ENCODE assay signal across 1 cellular context in genomic region chr22:24292202-24292830, GRCh38.
TF ChIP-seq lines count a peak whose summit lies in the region.
"Not testable (repeated sequence)": the region's sequence is repeated elsewhere in the genome, so short reads cannot be mapped to it uniquely, and the experiment has no call there.

No MANE protein-coding gene starts in this region.

TF ChIP-seq in HepG2, 621 proteins besides CTCF, POLR2A, EP300 and RAD21:
- TF ChIP-seq HNF4A (CRISPR knock-in tag; IDR thresholded peaks at IDR 0.05) = peak; percentile 75
- 0 out of 2 replicates have a peak, but pooled peaks have one; percentile 8 for TF ChIP-seq SOX5 (CRISPR knock-in tag; IDR thresholded peaks at IDR 0.05; ENCODE audit: borderline replicate concordance)
- TF ChIP-seq NR2C2 (CRISPR knock-in tag; IDR thresholded peaks at IDR 0.05; ENCODE audit: borderline replicate concordance) = 0 out of 2 replicates have a peak, but pooled peaks have one; percentile 27
- TF ChIP-seq NCOA2 (CRISPR knock-in tag; IDR thresholded peaks at IDR 0.05) = 0 out of 2 replicates have a peak, but pooled peaks have one; percentile 24
- TF ChIP-seq FOXA3 (CRISPR knock-in tag; IDR thresholded peaks at IDR 0.05) = 0 out of 2 replicates have a peak, but pooled peaks have one; percentile 12
- not testable (repeated sequence) for TF ChIP-seq SOX6 (IDR thresholded peaks at IDR 0.05); HNF4G (CRISPR knock-in tag; IDR thresholded peaks at IDR 0.05; ENCODE audit: borderline replicate concordance, low read depth); NR2F6 (IDR thresholded peaks at IDR 0.05)
- TF ChIP-seq SOX6 (CRISPR knock-in tag; IDR thresholded peaks at IDR 0.05) = 0 out of 2 replicates have a peak, but pooled peaks have one; percentile 15
- TF ChIP-seq NR2F1 (CRISPR knock-in tag; IDR thresholded peaks at IDR 0.05) = peak; percentile 23 to 83; a peak in 2 of 4 replicates
- peak; percentile 50; the same call in 1 of the 2 replicates for TF ChIP-seq GATAD2A (CRISPR knock-in tag; IDR thresholded peaks at IDR 0.05)
- peak; percentile 57; the same call in 1 of the 2 replicates for TF ChIP-seq NCOR1 (IDR thresholded peaks at IDR 0.05; ENCODE audit: borderline replicate concordance, low read length)
- TF ChIP-seq PAXIP1 (CRISPR knock-in tag; conservative IDR thresholded peaks at IDR 0.05) = 0 out of 2 replicates have a peak, but pooled peaks have one; percentile 43
- peak; percentile 32; the same call in 1 of the 2 replicates for TF ChIP-seq PATZ1 (CRISPR knock-in tag; IDR thresholded peaks at IDR 0.05)
- TF ChIP-seq CEBPG (CRISPR knock-in tag; IDR thresholded peaks at IDR 0.05) = peak; percentile 67; the same call in 1 of the 2 replicates
- TF ChIP-seq ARID5B (CRISPR knock-in tag; IDR thresholded peaks at IDR 0.05) = peak; percentile 55
- peak; percentile 29; the same call in 1 of the 2 replicates for TF ChIP-seq HMG20A (CRISPR knock-in tag; IDR thresholded peaks at IDR 0.05; ENCODE audit: borderline replicate concordance)
- peak; percentile 37; the same call in 1 of the 2 replicates for TF ChIP-seq HNF4G (IDR thresholded peaks at IDR 0.05; ENCODE audit: borderline replicate concordance, low read depth, low read length)
- TF ChIP-seq HOMEZ (CRISPR knock-in tag; IDR thresholded peaks at IDR 0.05; ENCODE audit: low read depth) = peak; percentile 60; the same call in 1 of the 2 replicates
- TF ChIP-seq NR2F6 (CRISPR knock-in tag; IDR thresholded peaks at IDR 0.05) = peak; percentile 53; the same call in 1 of the 2 replicates
TF ChIP-seq in HepG2: peak in this region for 17; not testable (repeated sequence) for 604.
